Comparison of ENCODE assay signal across 19 cellular contexts in the genomic region with DNA sequence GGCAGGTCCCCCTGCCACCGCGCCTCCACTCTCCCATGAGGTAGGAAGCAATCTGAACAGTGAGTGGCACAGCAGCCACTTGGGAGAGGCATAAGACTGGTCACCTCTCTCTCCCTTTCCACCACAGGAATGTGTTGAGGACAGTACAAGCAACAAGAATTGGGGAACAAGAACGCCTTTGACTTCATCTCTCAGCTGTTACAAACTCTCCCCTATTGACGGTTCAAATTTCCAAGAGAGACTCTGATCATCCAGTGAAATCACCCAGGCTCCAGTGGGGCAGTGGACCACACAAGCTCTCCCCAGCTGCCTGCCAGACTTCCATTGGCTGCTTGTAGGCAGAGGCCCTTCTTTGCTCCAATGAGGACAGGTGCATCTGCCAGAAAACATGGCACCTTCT.
DNase-seq lines count a peak whose midpoint lies in the region; ATAC-seq and TF ChIP-seq lines count a peak whose summit lies in the region.
"Had no signal": no experiment of that assay in that cellular context is flagged by ENCODE, and none has a peak within 500 bp of the region (broad histone marks: within the 10 kb centered on the region; RNA-seq: fewer than 3 reads in every experiment).

No MANE protein-coding gene starts in this region.

- H3K9me3 ChIP-seq in SJCRH30 (replicated peaks) (no peaks in the 10 kb centered on the region), mesenchymal stem cell (ENCODE audit: control insufficient read depth, low read length) (no peaks in the 10 kb centered on the region), parathyroid adenoma (ENCODE audit: control insufficient read depth, low read length) (no peaks in the 10 kb centered on the region)
- H3K9me3 ChIP-seq: BLaER1 treated with 17β-estradiol and CSF1 and Interleukin-3, amounts not matched to agents 10 nM and 100 nM; Caco-2 had no signal

- no peak overlapping the region for H2BK15ac ChIP-seq in mesenchymal stem cell (ENCODE audit: low read depth, poor library complexity, severe bottlenecking)

- no peak overlapping the region for H3K4me3 Mint-ChIP-seq in stimulated activated naive B cell treated with anti-CD40 and anti-IgM and Interleukin-4, amounts not matched to agents 10 μg/mL and 1 μg/mL and 100 μg/mL, for 72 hours
- no peak overlapping the region for H3K4me3 Mint-ChIP-seq in activated T-cell treated with anti-CD3 and anti-CD28 coated beads, Interleukin-2, amount 50 U/mL, for 4 hours
- H3K4me3 Mint-ChIP-seq: B cell; CD4-positive, alpha-beta T cell; CD8-positive, alpha-beta T cell had no signal

- H3K27ac Mint-ChIP-seq in stimulated activated naive B cell treated with anti-CD40 and anti-IgM and Interleukin-4, amounts not matched to agents 10 μg/mL and 1 μg/mL and 100 μg/mL, for 72 hours: peak overlapping the region; percentile 31
- H3K27ac Mint-ChIP-seq: B cell; CD4-positive, alpha-beta T cell; CD8-positive, alpha-beta T cell had no signal

- H3K27me3 ChIP-seq in SJCRH30 (no peaks in the 10 kb centered on the region), mesenchymal stem cell (ENCODE audit: control insufficient read depth in 1 of 2, insufficient read depth in 1 of 2, low read length in 2 of 2) (no peaks in the 10 kb centered on the region), parathyroid adenoma (ENCODE audit: control insufficient read depth, insufficient read depth, low read length) (no peaks in the 10 kb centered on the region)
- H3K27me3 ChIP-seq: BLaER1 treated with 17β-estradiol and CSF1 and Interleukin-3, amounts not matched to agents 10 nM and 100 nM had no signal

- H3K79me1 ChIP-seq in mesenchymal stem cell (replicated peaks; ENCODE audit: low read length, poor library complexity, severe bottlenecking): no peaks in the 10 kb centered on the region

- H2AK5ac ChIP-seq in mesenchymal stem cell (ENCODE audit: low read length, severe bottlenecking): peak overlapping the region; percentile 40

- H3K9me3 Mint-ChIP-seq in stimulated activated naive B cell treated with anti-CD40 and anti-IgM and Interleukin-4, amounts not matched to agents 10 μg/mL and 1 μg/mL and 100 μg/mL, for 72 hours: peaks cover 0 to 2% of the 10 kb centered on the region in 2 donors
- no peaks in the 10 kb centered on the region for H3K9me3 Mint-ChIP-seq in activated T-cell treated with anti-CD3 and anti-CD28 coated beads, Interleukin-2, amount 50 U/mL, for 4 hours
- H3K9me3 Mint-ChIP-seq: CD4-positive, alpha-beta T cell; CD8-positive, alpha-beta T cell had no signal

- peaks cover 17 to 25% of the 10 kb centered on the region in 2 donors for H3K36me3 Mint-ChIP-seq in stimulated activated naive B cell treated with anti-CD40 and anti-IgM and Interleukin-4, amounts not matched to agents 10 μg/mL and 1 μg/mL and 100 μg/mL, for 72 hours
- no peaks in the 10 kb centered on the region for H3K36me3 Mint-ChIP-seq in activated T-cell treated with anti-CD3 and anti-CD28 coated beads, Interleukin-2, amount 50 U/mL, for 4 hours (ENCODE audit: insufficient read depth)
- H3K36me3 Mint-ChIP-seq: CD8-positive, alpha-beta T cell had no signal

- H2BK12ac ChIP-seq in mesenchymal stem cell (ENCODE audit: low read length in 2 of 2): peak overlapping the region; percentile 37 to 59

- H3K27ac ChIP-seq in SJCRH30 (peak overlapping the region; percentile 50), mesenchymal stem cell (ENCODE audit: low read length, poor library complexity, severe bottlenecking) (no peak overlapping the region), parathyroid adenoma (no peak overlapping the region)
- H3K27ac ChIP-seq: BLaER1 treated with 17β-estradiol and CSF1 and Interleukin-3, amounts not matched to agents 10 nM and 100 nM; C4-2B had no signal

- no peak overlapping the region for H3K9ac ChIP-seq in mesenchymal stem cell (ENCODE audit: low read length)
- H3K9ac ChIP-seq in parathyroid adenoma: no peak overlapping the region
- H3K9ac ChIP-seq: BLaER1 treated with 17β-estradiol and CSF1 and Interleukin-3, amounts not matched to agents 10 nM and 100 nM had no signal

- peak overlapping the region in 1 of 2 experiments; percentile 58 for H3K14ac ChIP-seq in mesenchymal stem cell (ENCODE audit: low read length in 2 of 2)

- H4K8ac ChIP-seq in mesenchymal stem cell (ENCODE audit: low read length): no peak overlapping the region

- H2BK120ac ChIP-seq in mesenchymal stem cell (ENCODE audit: low read depth, low read length): no peak overlapping the region

- H3K4me1 Mint-ChIP-seq in stimulated activated naive B cell treated with anti-CD40 and anti-IgM and Interleukin-4, amounts not matched to agents 10 μg/mL and 1 μg/mL and 100 μg/mL, for 72 hours: peaks cover 5% of the 10 kb centered on the region in 2 donors
- no peaks in the 10 kb centered on the region for H3K4me1 Mint-ChIP-seq in activated T-cell treated with anti-CD3 and anti-CD28 coated beads, Interleukin-2, amount 50 U/mL, for 4 hours (ENCODE audit: low read depth)
- H3K4me1 Mint-ChIP-seq: B cell had no signal

- no peaks in the 10 kb centered on the region for H3K79me2 ChIP-seq in parathyroid adenoma

- H3K4me3 ChIP-seq in SJCRH30: no peak overlapping the region
- H3K4me3 ChIP-seq in mesenchymal stem cell (ENCODE audit: insufficient read depth in 1 of 2, low read depth in 1 of 2, low read length in 2 of 2): no peak overlapping the region
- H3K4me3 ChIP-seq in parathyroid adenoma (ENCODE audit: low read depth, low read length): no peak overlapping the region
- H3K4me3 ChIP-seq: BLaER1 treated with 17β-estradiol and CSF1 and Interleukin-3, amounts not matched to agents 10 nM and 100 nM had no signal

- H3K36me3 ChIP-seq in SJCRH30 (no peaks in the 10 kb centered on the region), mesenchymal stem cell (ENCODE audit: control insufficient read depth in 1 of 2, insufficient read depth in 2 of 2, low read depth in 1 of 2, low read length in 2 of 2) (no peaks in the 10 kb centered on the region), parathyroid adenoma (ENCODE audit: control insufficient read depth, insufficient read depth, low read length) (no peaks in the 10 kb centered on the region)
- H3K36me3 ChIP-seq: BLaER1 treated with 17β-estradiol and CSF1 and Interleukin-3, amounts not matched to agents 10 nM and 100 nM had no signal

- DNase-seq in SJCRH30: peak; percentile 95 to 99
- DNase-seq in mesenchymal stem cell: no peak
- DNase-seq in stimulated activated naive B cell treated with anti-CD40 and anti-IgM and Interleukin-4, amounts not matched to agents 10 μg/mL and 1 μg/mL and 100 μg/mL, for 72 hours: no peak
- no peak for DNase-seq in kidney tubule cell (ENCODE audit: low spot score)
- no peak for DNase-seq in GM13977 (ENCODE audit: low spot score)
- no peak for DNase-seq in AML-193 (lab: John Stamatoyannopoulos, UW)
- no peak for DNase-seq in activated T-cell treated with anti-CD3 and anti-CD28 coated beads, Interleukin-2, amount 50 U/mL, for 4 hours
- DNase-seq: 8988T; ACHN; Caco-2; Calu3; CD4-positive, alpha-beta T cell; CD8-positive, alpha-beta T cell; DMS79 treated with DMSO at 0.1 percent for 48 hours; GF-D8 had no signal

- WGBS in mesenchymal stem cell: 96% methylated on average over 4 of the region's 4 CpGs

- no peak overlapping the region for H3K18ac ChIP-seq in mesenchymal stem cell (ENCODE audit: low read depth in 1 of 2, low read length in 2 of 2)

- H3K27me3 Mint-ChIP-seq in stimulated activated naive B cell treated with anti-CD40 and anti-IgM and Interleukin-4, amounts not matched to agents 10 μg/mL and 1 μg/mL and 100 μg/mL, for 72 hours: no peaks in the 10 kb centered on the region
- no peaks in the 10 kb centered on the region for H3K27me3 Mint-ChIP-seq in activated T-cell treated with anti-CD3 and anti-CD28 coated beads, Interleukin-2, amount 50 U/mL, for 4 hours (ENCODE audit: low read depth)
- H3K27me3 Mint-ChIP-seq: B cell; CD4-positive, alpha-beta T cell had no signal

- H2AFZ ChIP-seq in mesenchymal stem cell (ENCODE audit: low read depth, low read length) (no peak overlapping the region), parathyroid adenoma (peak overlapping the region; percentile 14)

- no peak overlapping the region for H3K23ac ChIP-seq in mesenchymal stem cell (ENCODE audit: low read length in 2 of 2)

- ATAC-seq in stimulated activated naive B cell treated with anti-CD40 and anti-IgM and Interleukin-4, amounts not matched to agents 10 μg/mL and 1 μg/mL and 100 μg/mL, for 72 hours (replicated peaks): no peak
- no peak for ATAC-seq in activated T-cell treated with anti-CD3 and anti-CD28 coated beads, Interleukin-2, amount 50 U/mL, for 4 hours
- ATAC-seq: CD8-positive, alpha-beta T cell had no signal

- H2BK5ac ChIP-seq in mesenchymal stem cell (ENCODE audit: low read depth, low read length, poor library complexity, severe bottlenecking): no peak overlapping the region

- H3K4ac ChIP-seq in mesenchymal stem cell (ENCODE audit: low read depth in 1 of 2, low read length in 2 of 2): no peak overlapping the region

- in situ Hi-C loops in GM13977 (cut with MboI; ENCODE audit: low pct_unique_long_range_greater_than_20kb, low sequenced_read_pairs, unreplicated experiment): no loop called here

- H3K4me2 ChIP-seq in mesenchymal stem cell (ENCODE audit: low read length, poor library complexity, severe bottlenecking): no peak overlapping the region
- no peak overlapping the region for H3K4me2 ChIP-seq in parathyroid adenoma (ENCODE audit: low read length)
- H3K4me2 ChIP-seq: BLaER1 treated with 17β-estradiol and CSF1 and Interleukin-3, amounts not matched to agents 10 nM and 100 nM had no signal

- peaks cover 22% of the 10 kb centered on the region for H3K4me1 ChIP-seq in SJCRH30
- H3K4me1 ChIP-seq in mesenchymal stem cell (ENCODE audit: control insufficient read depth, insufficient read depth, low read depth, low read length): peaks cover 5% of the 10 kb centered on the region
- peaks cover 2% of the 10 kb centered on the region for H3K4me1 ChIP-seq in parathyroid adenoma

- TF ChIP-seq CTCF in parathyroid adenoma (IDR thresholded peaks at IDR 0.05): no peak
- no peak for TF ChIP-seq CTCF in GM13977 (IDR thresholded peaks at IDR 0.05; ENCODE audit: extremely low read depth, insufficient read depth, missing control alignments)

- H4K91ac ChIP-seq in mesenchymal stem cell (ENCODE audit: low read length): no peak overlapping the region

Comparison
In these comparisons a context has a peak if more than half of its experiments do, and no peak if none do; other contexts are left out.
1. DNase-seq: peak in SJCRH30 (2 of 2); none in mesenchymal stem cell (single experiment), stimulated activated naive B cell treated with anti-CD40 and anti-IgM and Interleukin-4, amounts not matched to agents 10 μg/mL and 1 μg/mL and 100 μg/mL, for 72 hours (single experiment), kidney tubule cell (single experiment), GM13977 (single experiment), AML-193 (0 of 2) and activated T-cell treated with anti-CD3 and anti-CD28 coated beads, Interleukin-2, amount 50 U/mL, for 4 hours (single experiment).